ENCODE assay signal across 8 cellular contexts in the genomic region with DNA sequence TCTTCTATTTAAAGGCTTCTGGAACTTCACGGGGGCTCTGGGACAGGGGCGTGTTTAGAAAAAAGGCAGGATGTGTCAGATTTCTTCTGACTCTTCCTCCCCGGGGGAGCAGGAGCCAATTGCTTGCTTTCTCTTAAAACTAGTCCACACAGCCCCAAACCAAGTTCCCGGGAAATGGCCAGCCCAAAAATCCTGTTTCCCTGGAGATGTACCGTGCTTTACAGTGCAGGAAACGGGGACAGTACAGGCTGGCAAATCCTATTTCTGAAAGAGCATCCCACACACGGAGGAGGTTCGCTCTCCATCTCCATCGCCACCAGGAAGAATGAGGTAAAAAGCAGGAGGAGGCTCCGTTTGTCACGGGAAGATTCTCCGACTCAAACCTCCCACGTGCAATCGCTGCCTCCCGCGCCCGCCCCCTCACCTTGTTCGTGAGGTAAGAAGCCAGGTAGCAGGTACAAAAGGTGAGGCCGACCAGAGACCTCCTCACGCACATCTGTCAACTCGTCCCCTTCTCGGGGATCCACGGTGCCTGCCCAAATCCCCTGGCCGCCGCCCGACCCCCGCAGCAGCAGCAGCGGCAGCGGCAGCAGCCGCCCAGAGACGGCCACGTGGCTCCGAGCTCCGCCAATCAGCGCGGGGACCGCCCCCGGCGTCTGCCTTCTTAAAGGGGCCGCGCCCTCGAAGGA. TPM values are rescaled to one million over a fixed set of nuclear protein-coding genes. Genes with fewer than 3 reads are reported as not detected.
DNase-seq lines count a peak whose midpoint lies in the region; ATAC-seq and TF ChIP-seq lines count a peak whose summit lies in the region.

No MANE protein-coding gene starts in this region.

- peak overlapping the region; percentile 61 for H3K9ac ChIP-seq in neural cell (ENCODE audit: low read length)

- no peaks in the 10 kb centered on the region for H3K27me3 ChIP-seq in RWPE2 (ENCODE audit: insufficient read depth, poor library complexity, severe bottlenecking)
- H3K27me3 ChIP-seq in neural cell (ENCODE audit: insufficient read depth, low read depth, low read length), result no peaks in the 10 kb centered on the region

- H3K4me3 ChIP-seq in RWPE2 (ENCODE audit: severe bottlenecking) (peak overlapping the region; percentile 54), foreskin fibroblast (ENCODE audit: low read depth in 1 of 2, low read length in 2 of 2) (peak overlapping the region; percentile 91 to 100), neural cell (ENCODE audit: low read length) (peak overlapping the region; percentile 81)

- TF ChIP-seq EP300 in neural cell (conservative IDR thresholded peaks at IDR 0.05; ENCODE audit: poor library complexity, severe bottlenecking), result no peak

- DNase-seq in Daoy (ENCODE audit: low read depth) (peak; percentile 75), KBM-7 (peak; percentile 74), RWPE2 (ENCODE audit: low spot score) (peak; percentile 76), foreskin fibroblast (peak; percentile 70 to 91)
- DNase-seq in activated gamma-delta T cell treated with anti-CD3 and anti-CD28 coated beads, Interleukin-2, amount 50 U/mL, for 16 hours (ENCODE audit: low read depth), result peak; percentile 65
- DNase-seq in stimulated activated naive CD8-positive, alpha-beta T cell treated with anti-CD3 and anti-CD28 coated beads, Interleukin-15, amount 100 ng/mL, for 72 hours, result peak; percentile 68 to 78

- no peak for TF ChIP-seq CTCF in RWPE2 (IDR thresholded peaks at IDR 0.05; ENCODE audit: poor library complexity, severe bottlenecking)
- no peak for TF ChIP-seq CTCF in foreskin fibroblast (IDR thresholded peaks at IDR 0.05; ENCODE audit: low read depth, low read length)
- TF ChIP-seq CTCF in neural cell (IDR thresholded peaks at IDR 0.05; ENCODE audit: poor library complexity, severe bottlenecking), result peak; percentile 7

- H3K36me3 ChIP-seq in RWPE2 (ENCODE audit: low read depth) (no peaks in the 10 kb centered on the region), neural cell (ENCODE audit: insufficient read depth, low read length) (no peaks in the 10 kb centered on the region)

- ATAC-seq in GM21619 (IDR thresholded peaks at IDR 0.05; ENCODE audit: unreplicated experiment) (peak; percentile 97), RWPE2 (ENCODE audit: low read depth) (peak; percentile 91)
- ATAC-seq in stimulated activated naive CD8-positive, alpha-beta T cell treated with anti-CD3 and anti-CD28 coated beads, Interleukin-15, amount 100 ng/mL, for 72 hours, result peak; percentile 99

- H3K4me2 ChIP-seq in neural cell (ENCODE audit: low read length), result peak overlapping the region; percentile 70

- H3K4me3 Mint-ChIP-seq in stimulated activated naive CD8-positive, alpha-beta T cell treated with anti-CD3 and anti-CD28 coated beads, Interleukin-15, amount 100 ng/mL, for 72 hours, result peak overlapping the region; percentile 92

- no peaks in the 10 kb centered on the region for H3K9me3 Mint-ChIP-seq in stimulated activated naive CD8-positive, alpha-beta T cell treated with anti-CD3 and anti-CD28 coated beads, Interleukin-15, amount 100 ng/mL, for 72 hours

- H4K20me1 ChIP-seq in neural cell (ENCODE audit: insufficient read depth), result no peaks in the 10 kb centered on the region

- H2AFZ ChIP-seq in neural cell (ENCODE audit: low read depth, low read length), result peak overlapping the region; percentile 52

- peaks cover 27% of the 10 kb centered on the region for H3K4me1 Mint-ChIP-seq in stimulated activated naive CD8-positive, alpha-beta T cell treated with anti-CD3 and anti-CD28 coated beads, Interleukin-15, amount 100 ng/mL, for 72 hours

- H3K27ac Mint-ChIP-seq in stimulated activated naive CD8-positive, alpha-beta T cell treated with anti-CD3 and anti-CD28 coated beads, Interleukin-15, amount 100 ng/mL, for 72 hours, result peak overlapping the region; percentile 78

- TF ChIP-seq RAD21 in neural cell (conservative IDR thresholded peaks at IDR 0.05), result peak; percentile 24

- peaks cover 4% of the 10 kb centered on the region for H3K4me1 ChIP-seq in RWPE2 (ENCODE audit: insufficient read depth, poor library complexity, severe bottlenecking)

- H3K27me3 Mint-ChIP-seq in stimulated activated naive CD8-positive, alpha-beta T cell treated with anti-CD3 and anti-CD28 coated beads, Interleukin-15, amount 100 ng/mL, for 72 hours, result no peaks in the 10 kb centered on the region

- H3K9me3 ChIP-seq in RWPE2 (ENCODE audit: severe bottlenecking) (no peaks in the 10 kb centered on the region), neural cell (ENCODE audit: low read length) (no peaks in the 10 kb centered on the region)

- H3K27ac ChIP-seq in RWPE2 (ENCODE audit: poor library complexity, severe bottlenecking) (peak overlapping the region; percentile 26), neural cell (ENCODE audit: low read length) (no peak overlapping the region)

- in situ Hi-C loops in KBM-7 (cut with MboI; ENCODE audit: low pct_unique_long_range_greater_than_20kb, low sequenced_read_pairs), result no loop called here

- H3K79me2 ChIP-seq in neural cell (replicated peaks; ENCODE audit: insufficient read depth, low read length), result no peaks in the 10 kb centered on the region

- no peaks in the 10 kb centered on the region for H3K9me2 ChIP-seq in neural cell (ENCODE audit: insufficient read depth, low read length)

- no peaks in the 10 kb centered on the region for H3F3A ChIP-seq in neural cell (ENCODE audit: insufficient read depth, low read length, poor library complexity, severe bottlenecking)

TF ChIP-seq in neural cell, 6 proteins besides CTCF, POLR2A, EP300 and RAD21:
- no peak for TF ChIP-seq TAF1 (IDR thresholded peaks at IDR 0.05; ENCODE audit: low read depth)
- TF ChIP-seq, protein P1, sequence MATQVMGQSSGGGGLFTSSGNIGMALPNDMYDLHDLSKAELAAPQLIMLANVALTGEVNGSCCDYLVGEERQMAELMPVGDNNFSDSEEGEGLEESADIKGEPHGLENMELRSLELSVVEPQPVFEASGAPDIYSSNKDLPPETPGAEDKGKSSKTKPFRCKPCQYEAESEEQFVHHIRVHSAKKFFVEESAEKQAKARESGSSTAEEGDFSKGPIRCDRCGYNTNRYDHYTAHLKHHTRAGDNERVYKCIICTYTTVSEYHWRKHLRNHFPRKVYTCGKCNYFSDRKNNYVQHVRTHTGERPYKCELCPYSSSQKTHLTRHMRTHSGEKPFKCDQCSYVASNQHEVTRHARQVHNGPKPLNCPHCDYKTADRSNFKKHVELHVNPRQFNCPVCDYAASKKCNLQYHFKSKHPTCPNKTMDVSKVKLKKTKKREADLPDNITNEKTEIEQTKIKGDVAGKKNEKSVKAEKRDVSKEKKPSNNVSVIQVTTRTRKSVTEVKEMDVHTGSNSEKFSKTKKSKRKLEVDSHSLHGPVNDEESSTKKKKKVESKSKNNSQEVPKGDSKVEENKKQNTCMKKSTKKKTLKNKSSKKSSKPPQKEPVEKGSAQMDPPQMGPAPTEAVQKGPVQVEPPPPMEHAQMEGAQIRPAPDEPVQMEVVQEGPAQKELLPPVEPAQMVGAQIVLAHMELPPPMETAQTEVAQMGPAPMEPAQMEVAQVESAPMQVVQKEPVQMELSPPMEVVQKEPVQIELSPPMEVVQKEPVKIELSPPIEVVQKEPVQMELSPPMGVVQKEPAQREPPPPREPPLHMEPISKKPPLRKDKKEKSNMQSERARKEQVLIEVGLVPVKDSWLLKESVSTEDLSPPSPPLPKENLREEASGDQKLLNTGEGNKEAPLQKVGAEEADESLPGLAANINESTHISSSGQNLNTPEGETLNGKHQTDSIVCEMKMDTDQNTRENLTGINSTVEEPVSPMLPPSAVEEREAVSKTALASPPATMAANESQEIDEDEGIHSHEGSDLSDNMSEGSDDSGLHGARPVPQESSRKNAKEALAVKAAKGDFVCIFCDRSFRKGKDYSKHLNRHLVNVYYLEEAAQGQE (IDR thresholded peaks at IDR 0.05; ENCODE audit: borderline replicate concordance), result no peak
- TF ChIP-seq SMC3 (conservative IDR thresholded peaks at IDR 0.05; ENCODE audit: poor library complexity), result no peak
- TF ChIP-seq POLR2AphosphoS5 (IDR thresholded peaks at IDR 0.05), result peak; percentile 32
- TF ChIP-seq MXI1 (conservative IDR thresholded peaks at IDR 0.05; ENCODE audit: poor library complexity, severe bottlenecking), result peak; percentile 97
- no peak for TF ChIP-seq EZH2 (IDR thresholded peaks at IDR 0.05; ENCODE audit: borderline replicate concordance, insufficient read depth, low read length, poor library complexity, severe bottlenecking)

RNA-seq across cellular contexts. Expression of a gene that starts 15.6 kb away (rescaled TPM):
- total RNA-seq in Daoy (2014; rRNA removed; shearing (Covaris generic)), result 46.6 and 48.7 TPM in 2 replicates
- 73.0 and 109 TPM in 2 replicates for polyA plus RNA-seq in neural cell
- polyA minus RNA-seq in neural cell, result 100 and 109 TPM in 2 replicates
